8 cellular contexts compared by ENCODE assay signal in the genomic region with DNA sequence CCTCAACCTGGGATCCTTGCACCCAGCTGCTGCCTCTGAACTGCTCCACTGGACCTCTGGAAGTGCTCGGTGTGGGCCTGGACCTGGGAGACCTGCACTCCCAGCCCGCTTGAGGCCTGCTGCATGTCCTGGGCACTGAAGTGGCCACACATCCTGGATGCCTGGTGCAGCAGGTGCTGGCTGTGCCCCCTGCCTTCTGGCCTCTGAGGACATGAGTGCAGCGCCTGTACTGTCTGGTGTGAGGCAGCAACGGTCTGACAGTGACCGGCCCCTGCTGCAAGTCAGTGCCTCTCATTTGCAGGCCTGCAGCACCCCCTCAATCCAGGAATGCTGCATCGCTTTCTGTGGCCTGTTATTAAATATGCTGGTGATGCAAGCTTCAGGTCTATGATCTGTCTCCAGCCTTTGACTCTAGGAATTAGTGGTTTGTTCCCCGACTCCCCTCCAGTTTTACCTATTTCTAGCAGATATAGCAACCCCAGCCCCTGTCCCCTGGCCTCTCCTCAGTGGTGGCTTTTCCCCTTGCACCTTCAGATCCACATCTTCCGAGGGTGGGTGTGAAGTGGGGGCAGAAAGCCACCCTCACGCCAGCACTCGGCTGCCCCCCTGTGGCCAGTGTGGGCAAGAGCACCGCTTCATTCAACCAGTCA. TPM values are rescaled to one million over a fixed set of nuclear protein-coding genes. Genes with fewer than 3 reads are reported as not detected.
DNase-seq lines count a peak whose midpoint lies in the region; ATAC-seq lines count a peak whose summit lies in the region.

No MANE protein-coding gene starts in this region.

- peak overlapping the region in 3 of 4 donors; percentile 2 to 67 (median 47) for H3K4me3 Mint-ChIP-seq in IgD-negative memory B cell
- H3K4me3 Mint-ChIP-seq in activated naive CD4-positive, alpha-beta T cell treated with anti-CD3 and anti-CD28 coated beads for 36 hours: no peak overlapping the region

- no peak for ATAC-seq in GM18873 (IDR thresholded peaks at IDR 0.05; ENCODE audit: low FRiP score, unreplicated experiment)
- ATAC-seq in HG03442 (IDR thresholded peaks at IDR 0.05; ENCODE audit: unreplicated experiment): no peak

- no peak overlapping the region for H3K27ac ChIP-seq in SK-N-MC

- H3K4me3 ChIP-seq in SK-N-MC: 0 out of 2 replicates have a peak overlapping the region, but pooled peaks have one; percentile 25

- intact Hi-C loops in activated naive CD4-positive, alpha-beta T cell treated with anti-CD3 and anti-CD28 coated beads for 36 hours (cut with micrococcal nuclease): loop anchor here (1.0 to 2.0 kb wide), 4 partner anchors 14 to 90 kb away; a partner anchor contains a TSS
- intact Hi-C loops in head of caudate nucleus (cut with DNase I): loop anchor here (2.0 kb wide), 1 partner anchor 58 kb away; no protein-coding TSS in a partner anchor

- DNase-seq in DMS53 (lab: John Stamatoyannopoulos, UW) (peak; percentile 74), SK-N-MC (ENCODE audit: low read depth, low spot score) (no peak), head of caudate nucleus (peak in 41 of 42 donors; percentile 44 to 88 (median 75)), retina (peak; percentile 79)
- DNase-seq in activated naive CD4-positive, alpha-beta T cell treated with anti-CD3 and anti-CD28 coated beads for 36 hours: peak; percentile 69

- no peak overlapping the region for H3K9ac ChIP-seq in SK-N-MC (ENCODE audit: insufficient read length)

- peak overlapping the region in 2 of 3 donors; percentile 9 to 11 for H3K27ac Mint-ChIP-seq in IgD-negative memory B cell
- no peak overlapping the region for H3K27ac Mint-ChIP-seq in activated naive CD4-positive, alpha-beta T cell treated with anti-CD3 and anti-CD28 coated beads for 36 hours

- H3K27me3 Mint-ChIP-seq in IgD-negative memory B cell: peaks cover 8% of the 10 kb centered on the region
- peaks cover 4% of the 10 kb centered on the region for H3K27me3 Mint-ChIP-seq in activated naive CD4-positive, alpha-beta T cell treated with anti-CD3 and anti-CD28 coated beads for 36 hours (ENCODE audit: low read depth)

- CTCF ChIA-PET in activated naive CD4-positive, alpha-beta T cell treated with anti-CD3 and anti-CD28 coated beads for 36 hours (lab: Charles Lee): interaction anchor here (0.6 to 14.9 kb wide), 15 partner anchors 8 to 415 kb away, joined by 3 to 306 read pairs (median 4); a partner anchor contains a TSS

- peaks cover 2% of the 10 kb centered on the region for H3K36me3 Mint-ChIP-seq in IgD-negative memory B cell
- peaks cover 3% of the 10 kb centered on the region for H3K36me3 Mint-ChIP-seq in activated naive CD4-positive, alpha-beta T cell treated with anti-CD3 and anti-CD28 coated beads for 36 hours (ENCODE audit: low read depth)

- no peaks in the 10 kb centered on the region for H3K9me3 ChIP-seq in SK-N-MC (ENCODE audit: low read depth, low read length)

- H3K4me1 Mint-ChIP-seq in IgD-negative memory B cell: peaks cover 17 to 29% (median 25%) of the 10 kb centered on the region in 3 donors
- H3K4me1 Mint-ChIP-seq in activated naive CD4-positive, alpha-beta T cell treated with anti-CD3 and anti-CD28 coated beads for 36 hours (ENCODE audit: low read depth): peaks cover 10% of the 10 kb centered on the region

- H3K9me3 Mint-ChIP-seq in IgD-negative memory B cell: no peaks in the 10 kb centered on the region
- H3K9me3 Mint-ChIP-seq in activated naive CD4-positive, alpha-beta T cell treated with anti-CD3 and anti-CD28 coated beads for 36 hours: no peaks in the 10 kb centered on the region

- peaks cover under 1% of the 10 kb centered on the region; the same call in 1 of the 2 replicates for H3K36me3 ChIP-seq in SK-N-MC (ENCODE audit: insufficient read depth, low read length)

RNA-seq across cellular contexts. Expression of a gene that starts 3.6 kb away (rescaled TPM):
- polyA plus RNA-seq in IgD-negative memory B cell: not detected
- not detected for total RNA-seq in activated naive CD4-positive, alpha-beta T cell treated with anti-CD3 and anti-CD28 coated beads for 36 hours

RNA-seq across cellular contexts. Expression of a gene that starts 13.3 kb away (rescaled TPM):
- 25.4 TPM for polyA plus RNA-seq in IgD-negative memory B cell
- total RNA-seq in activated naive CD4-positive, alpha-beta T cell treated with anti-CD3 and anti-CD28 coated beads for 36 hours: 10 to 100 TPM; 21.8 to 22.0 TPM

RNA-seq across cellular contexts. Expression of a gene that starts 31.9 kb away (rescaled TPM):
- 9.3 TPM for polyA plus RNA-seq in IgD-negative memory B cell
- total RNA-seq in activated naive CD4-positive, alpha-beta T cell treated with anti-CD3 and anti-CD28 coated beads for 36 hours: 10 to 100 TPM; 64.2 to 64.8 TPM
